Comparison of ENCODE assay signal across 1 cellular context in the genomic region with DNA sequence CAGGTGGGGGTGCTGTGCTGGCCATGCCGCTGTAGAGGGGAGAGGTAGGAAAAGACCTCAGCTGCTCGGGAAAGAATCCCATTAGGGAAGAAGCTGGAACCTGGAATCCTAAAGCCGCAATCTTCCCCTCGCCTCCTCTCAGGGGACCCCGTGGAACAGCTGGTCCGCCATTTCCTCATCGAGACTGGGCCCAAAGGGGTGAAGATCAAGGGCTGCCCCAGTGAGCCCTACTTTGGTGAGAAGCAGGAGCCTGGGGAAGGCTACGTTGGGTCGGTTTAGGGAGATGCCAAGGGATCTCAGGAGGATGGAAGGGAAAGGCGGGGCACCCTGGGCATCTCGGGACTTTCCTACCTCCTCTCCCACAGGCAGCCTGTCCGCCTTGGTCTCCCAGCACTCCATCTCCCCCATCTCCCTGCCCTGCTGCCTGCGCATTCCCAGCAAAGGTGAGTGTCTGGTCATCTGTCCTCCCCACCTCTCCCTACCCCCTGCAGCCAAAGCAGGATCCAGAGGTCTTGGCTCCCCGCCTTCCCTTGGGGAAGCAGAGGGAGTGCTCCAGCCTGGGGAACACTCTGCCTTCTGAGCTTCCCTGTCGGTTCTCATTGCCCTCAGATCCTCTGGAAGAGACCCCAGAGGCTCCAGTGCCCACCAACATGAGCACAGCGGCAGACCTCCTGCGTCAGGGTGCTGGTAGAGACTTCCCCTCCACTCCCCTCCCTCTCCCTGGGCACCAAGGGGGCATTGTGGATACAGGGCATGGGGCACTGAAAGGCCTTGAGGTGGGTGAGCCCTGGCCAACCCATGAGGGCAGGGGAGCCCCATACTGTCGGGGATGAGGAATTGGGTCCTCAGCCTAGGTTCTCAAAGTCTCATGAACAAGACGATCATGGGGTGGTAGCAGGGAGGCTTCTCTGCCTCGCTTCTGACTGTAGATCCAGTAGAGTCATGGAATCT.
TF ChIP-seq lines count a peak whose summit lies in the region.

No MANE protein-coding gene starts in this region.

TF ChIP-seq in H1, 55 proteins besides CTCF, POLR2A, EP300 and RAD21:
- TF ChIP-seq HDAC6 (IDR thresholded peaks at IDR 0.05; ENCODE audit: low read depth, low read length) (no peak), RFX5 (IDR thresholded peaks at IDR 0.05; ENCODE audit: borderline replicate concordance, low read depth, low read length) (no peak), FOSL1 (IDR thresholded peaks at IDR 0.05; ENCODE audit: insufficient read depth, low read depth, low read length) (no peak), CEBPB (IDR thresholded peaks at IDR 0.05; ENCODE audit: low read depth, low read length) (no peak), TEAD4 (IDR thresholded peaks at IDR 0.05; ENCODE audit: low read depth, low read length) (no peak), CHD1 (IDR thresholded peaks at IDR 0.05; ENCODE audit: low read depth, low read length) (no peak), YY1 (IDR thresholded peaks at IDR 0.05; ENCODE audit: low read depth, low read length) (no peak), CBX8 (IDR thresholded peaks at IDR 0.05; ENCODE audit: borderline replicate concordance, low read depth, low read length) (no peak), KDM4A (IDR thresholded peaks at IDR 0.05; ENCODE audit: low read depth, low read length, severe bottlenecking) (no peak), GTF2F1 (IDR thresholded peaks at IDR 0.05; ENCODE audit: borderline replicate concordance, low read depth, low read length) (no peak), BACH1 (IDR thresholded peaks at IDR 0.05; ENCODE audit: low read length) (no peak), BCL11A (IDR thresholded peaks at IDR 0.05; ENCODE audit: low read depth in 2 of 2, low read length in 2 of 2) (no peak), HDAC2 (IDR thresholded peaks at IDR 0.05; ENCODE audit: borderline replicate concordance in 1 of 2, low read depth in 2 of 2, low read length in 2 of 2) (no peak), TBP (IDR thresholded peaks at IDR 0.05; ENCODE audit: low read depth, low read length) (no peak)
- TF ChIP-seq, protein P1, sequence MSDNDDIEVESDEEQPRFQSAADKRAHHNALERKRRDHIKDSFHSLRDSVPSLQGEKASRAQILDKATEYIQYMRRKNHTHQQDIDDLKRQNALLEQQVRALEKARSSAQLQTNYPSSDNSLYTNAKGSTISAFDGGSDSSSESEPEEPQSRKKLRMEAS (IDR thresholded peaks at IDR 0.05): no peak
- TF ChIP-seq, protein P2, sequence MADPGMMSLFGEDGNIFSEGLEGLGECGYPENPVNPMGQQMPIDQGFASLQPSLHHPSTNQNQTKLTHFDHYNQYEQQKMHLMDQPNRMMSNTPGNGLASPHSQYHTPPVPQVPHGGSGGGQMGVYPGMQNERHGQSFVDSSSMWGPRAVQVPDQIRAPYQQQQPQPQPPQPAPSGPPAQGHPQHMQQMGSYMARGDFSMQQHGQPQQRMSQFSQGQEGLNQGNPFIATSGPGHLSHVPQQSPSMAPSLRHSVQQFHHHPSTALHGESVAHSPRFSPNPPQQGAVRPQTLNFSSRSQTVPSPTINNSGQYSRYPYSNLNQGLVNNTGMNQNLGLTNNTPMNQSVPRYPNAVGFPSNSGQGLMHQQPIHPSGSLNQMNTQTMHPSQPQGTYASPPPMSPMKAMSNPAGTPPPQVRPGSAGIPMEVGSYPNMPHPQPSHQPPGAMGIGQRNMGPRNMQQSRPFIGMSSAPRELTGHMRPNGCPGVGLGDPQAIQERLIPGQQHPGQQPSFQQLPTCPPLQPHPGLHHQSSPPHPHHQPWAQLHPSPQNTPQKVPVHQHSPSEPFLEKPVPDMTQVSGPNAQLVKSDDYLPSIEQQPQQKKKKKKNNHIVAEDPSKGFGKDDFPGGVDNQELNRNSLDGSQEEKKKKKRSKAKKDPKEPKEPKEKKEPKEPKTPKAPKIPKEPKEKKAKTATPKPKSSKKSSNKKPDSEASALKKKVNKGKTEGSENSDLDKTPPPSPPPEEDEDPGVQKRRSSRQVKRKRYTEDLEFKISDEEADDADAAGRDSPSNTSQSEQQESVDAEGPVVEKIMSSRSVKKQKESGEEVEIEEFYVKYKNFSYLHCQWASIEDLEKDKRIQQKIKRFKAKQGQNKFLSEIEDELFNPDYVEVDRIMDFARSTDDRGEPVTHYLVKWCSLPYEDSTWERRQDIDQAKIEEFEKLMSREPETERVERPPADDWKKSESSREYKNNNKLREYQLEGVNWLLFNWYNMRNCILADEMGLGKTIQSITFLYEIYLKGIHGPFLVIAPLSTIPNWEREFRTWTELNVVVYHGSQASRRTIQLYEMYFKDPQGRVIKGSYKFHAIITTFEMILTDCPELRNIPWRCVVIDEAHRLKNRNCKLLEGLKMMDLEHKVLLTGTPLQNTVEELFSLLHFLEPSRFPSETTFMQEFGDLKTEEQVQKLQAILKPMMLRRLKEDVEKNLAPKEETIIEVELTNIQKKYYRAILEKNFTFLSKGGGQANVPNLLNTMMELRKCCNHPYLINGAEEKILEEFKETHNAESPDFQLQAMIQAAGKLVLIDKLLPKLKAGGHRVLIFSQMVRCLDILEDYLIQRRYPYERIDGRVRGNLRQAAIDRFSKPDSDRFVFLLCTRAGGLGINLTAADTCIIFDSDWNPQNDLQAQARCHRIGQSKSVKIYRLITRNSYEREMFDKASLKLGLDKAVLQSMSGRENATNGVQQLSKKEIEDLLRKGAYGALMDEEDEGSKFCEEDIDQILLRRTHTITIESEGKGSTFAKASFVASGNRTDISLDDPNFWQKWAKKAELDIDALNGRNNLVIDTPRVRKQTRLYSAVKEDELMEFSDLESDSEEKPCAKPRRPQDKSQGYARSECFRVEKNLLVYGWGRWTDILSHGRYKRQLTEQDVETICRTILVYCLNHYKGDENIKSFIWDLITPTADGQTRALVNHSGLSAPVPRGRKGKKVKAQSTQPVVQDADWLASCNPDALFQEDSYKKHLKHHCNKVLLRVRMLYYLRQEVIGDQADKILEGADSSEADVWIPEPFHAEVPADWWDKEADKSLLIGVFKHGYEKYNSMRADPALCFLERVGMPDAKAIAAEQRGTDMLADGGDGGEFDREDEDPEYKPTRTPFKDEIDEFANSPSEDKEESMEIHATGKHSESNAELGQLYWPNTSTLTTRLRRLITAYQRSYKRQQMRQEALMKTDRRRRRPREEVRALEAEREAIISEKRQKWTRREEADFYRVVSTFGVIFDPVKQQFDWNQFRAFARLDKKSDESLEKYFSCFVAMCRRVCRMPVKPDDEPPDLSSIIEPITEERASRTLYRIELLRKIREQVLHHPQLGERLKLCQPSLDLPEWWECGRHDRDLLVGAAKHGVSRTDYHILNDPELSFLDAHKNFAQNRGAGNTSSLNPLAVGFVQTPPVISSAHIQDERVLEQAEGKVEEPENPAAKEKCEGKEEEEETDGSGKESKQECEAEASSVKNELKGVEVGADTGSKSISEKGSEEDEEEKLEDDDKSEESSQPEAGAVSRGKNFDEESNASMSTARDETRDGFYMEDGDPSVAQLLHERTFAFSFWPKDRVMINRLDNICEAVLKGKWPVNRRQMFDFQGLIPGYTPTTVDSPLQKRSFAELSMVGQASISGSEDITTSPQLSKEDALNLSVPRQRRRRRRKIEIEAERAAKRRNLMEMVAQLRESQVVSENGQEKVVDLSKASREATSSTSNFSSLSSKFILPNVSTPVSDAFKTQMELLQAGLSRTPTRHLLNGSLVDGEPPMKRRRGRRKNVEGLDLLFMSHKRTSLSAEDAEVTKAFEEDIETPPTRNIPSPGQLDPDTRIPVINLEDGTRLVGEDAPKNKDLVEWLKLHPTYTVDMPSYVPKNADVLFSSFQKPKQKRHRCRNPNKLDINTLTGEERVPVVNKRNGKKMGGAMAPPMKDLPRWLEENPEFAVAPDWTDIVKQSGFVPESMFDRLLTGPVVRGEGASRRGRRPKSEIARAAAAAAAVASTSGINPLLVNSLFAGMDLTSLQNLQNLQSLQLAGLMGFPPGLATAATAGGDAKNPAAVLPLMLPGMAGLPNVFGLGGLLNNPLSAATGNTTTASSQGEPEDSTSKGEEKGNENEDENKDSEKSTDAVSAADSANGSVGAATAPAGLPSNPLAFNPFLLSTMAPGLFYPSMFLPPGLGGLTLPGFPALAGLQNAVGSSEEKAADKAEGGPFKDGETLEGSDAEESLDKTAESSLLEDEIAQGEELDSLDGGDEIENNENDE (IDR thresholded peaks at IDR 0.05; ENCODE audit: insufficient replicate concordance, low read length): no peak
- TF ChIP-seq, protein P3, sequence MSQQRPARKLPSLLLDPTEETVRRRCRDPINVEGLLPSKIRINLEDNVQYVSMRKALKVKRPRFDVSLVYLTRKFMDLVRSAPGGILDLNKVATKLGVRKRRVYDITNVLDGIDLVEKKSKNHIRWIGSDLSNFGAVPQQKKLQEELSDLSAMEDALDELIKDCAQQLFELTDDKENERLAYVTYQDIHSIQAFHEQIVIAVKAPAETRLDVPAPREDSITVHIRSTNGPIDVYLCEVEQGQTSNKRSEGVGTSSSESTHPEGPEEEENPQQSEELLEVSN (IDR thresholded peaks at IDR 0.05): no peak
